ENCODE assay signal across 9 cellular contexts in genomic region chr14:67360469-67361206, GRCh38. TPM values are rescaled to one million over a fixed set of nuclear protein-coding genes. Genes with fewer than 3 reads are reported as not detected.
DNase-seq lines count a peak whose midpoint lies in the region; ATAC-seq, FAIRE-seq and TF ChIP-seq lines count a peak whose summit lies in the region.
"Had no signal": no experiment of that assay in that cellular context is flagged by ENCODE, and none has a peak within 500 bp of the region (broad histone marks: within the 10 kb centered on the region; RNA-seq: fewer than 3 reads in every experiment).

No MANE protein-coding gene starts in this region.

- no peak for DNase-seq in CD8-positive, alpha-beta T cell
- peak; percentile 31 for DNase-seq in NCI-H2171 (lab: John Stamatoyannopoulos, UW)
- DNase-seq in coronary artery (ENCODE audit: low spot score) = no peak
- no peak for DNase-seq in NCI-H2107 (lab: John Stamatoyannopoulos, UW)
- no peak for DNase-seq in frontal cortex (ENCODE audit: low spot score in 2 of 2)
- no peak for DNase-seq in GM13976 (ENCODE audit: low spot score)

- H3K9ac ChIP-seq in muscle layer of colon (ENCODE audit: low read length) = peak overlapping the region; percentile 89

- CTCF ChIA-PET in CD8-positive, alpha-beta T cell (lab: Charles Lee) = interaction anchor here (1.1 to 1.4 kb wide), 8 partner anchors 9 to 344 kb away, joined by 3 to 6 read pairs (median 4); partner anchors contain the start of gene RDH11

- peaks cover 30% of the 10 kb centered on the region for H3K4me1 ChIP-seq in CD8-positive, alpha-beta T cell (ENCODE audit: insufficient read depth, low read length)
- H3K4me1 ChIP-seq in muscle layer of colon (ENCODE audit: insufficient read depth, low read length) = peaks cover 37% of the 10 kb centered on the region

- H3K27me3 Mint-ChIP-seq in CD8-positive, alpha-beta T cell (ENCODE audit: low read depth) = no peaks in the 10 kb centered on the region

- H3K27ac ChIP-seq in CD8-positive, alpha-beta T cell (ENCODE audit: low read depth, low read length) = peak overlapping the region; percentile 83
- H3K27ac ChIP-seq in coronary artery (peak overlapping the region; percentile 83 to 89), muscle layer of colon (ENCODE audit: low read depth, low read length) (peak overlapping the region; percentile 83)

- no peak for TF ChIP-seq CTCF in CD8-positive, alpha-beta T cell (IDR thresholded peaks at IDR 0.05)
- TF ChIP-seq CTCF in coronary artery (IDR thresholded peaks at IDR 0.05) = no peak
- TF ChIP-seq CTCF in GM13976 (IDR thresholded peaks at IDR 0.05; ENCODE audit: borderline replicate concordance, control extremely low read depth, extremely low read depth, insufficient read depth, missing control alignments) = no peak

- peaks cover 81% of the 10 kb centered on the region for H3K4me1 Mint-ChIP-seq in CD8-positive, alpha-beta T cell (ENCODE audit: low read depth)

- peak overlapping the region; percentile 79 for H3K4me3 ChIP-seq in CD8-positive, alpha-beta T cell (ENCODE audit: low read depth, low read length)
- H3K4me3 ChIP-seq in coronary artery (peak overlapping the region; percentile 92), muscle layer of colon (ENCODE audit: low read depth in 1 of 2, low read length in 2 of 2) (peak overlapping the region; percentile 69 to 98)

- peak overlapping the region; percentile 99 for H3K4me3 Mint-ChIP-seq in CD8-positive, alpha-beta T cell

- H3K27me3 ChIP-seq in CD8-positive, alpha-beta T cell (ENCODE audit: insufficient read depth, low read length) = no peaks in the 10 kb centered on the region
- no peaks in the 10 kb centered on the region for H3K27me3 ChIP-seq in muscle layer of colon (ENCODE audit: control insufficient read depth in 1 of 2, insufficient read depth in 2 of 2, low read length in 2 of 2)

- H3K36me3 ChIP-seq in CD8-positive, alpha-beta T cell (ENCODE audit: insufficient read depth, low read length) = peaks cover 4% of the 10 kb centered on the region
- peaks cover 13% of the 10 kb centered on the region for H3K36me3 ChIP-seq in muscle layer of colon (ENCODE audit: insufficient read depth, low read length)

- H3K36me3 Mint-ChIP-seq in CD8-positive, alpha-beta T cell = peaks cover 42% of the 10 kb centered on the region

- POLR2A ChIA-PET in CD8-positive, alpha-beta T cell (lab: Charles Lee) = interaction anchor here (0.6 to 1.3 kb wide), 7 partner anchors 9 to 1081 kb away, joined by 3 to 8 read pairs (median 3); partner anchors contain the start of genes PALS1, PIGH and RDH11

- intact Hi-C loops in CD8-positive, alpha-beta T cell (cut with DNase I, micrococcal nuclease) = loop anchor here (1.0 to 5.0 kb wide), 7 partner anchors 119 to 853 kb away; partner anchors contain the start of genes RAD51B (in 2 of the 2), GPHN (in 1 of the 2), PALS1 (in 1 of the 2) and PIGH (in 1 of the 2)

- FAIRE-seq in frontal cortex (lab: Jason Lieb, UNC) = no peak

- ATAC-seq in CD8-positive, alpha-beta T cell = peak; percentile 16
- ATAC-seq in GM21786 (IDR thresholded peaks at IDR 0.05; ENCODE audit: unreplicated experiment) = peak; percentile 13

- H3K27ac Mint-ChIP-seq in CD8-positive, alpha-beta T cell = peak overlapping the region; percentile 97

- no peaks in the 10 kb centered on the region for H3K9me3 Mint-ChIP-seq in CD8-positive, alpha-beta T cell

- H3K9me3 ChIP-seq in CD8-positive, alpha-beta T cell (ENCODE audit: low read length) = no peaks in the 10 kb centered on the region
- no peaks in the 10 kb centered on the region for H3K9me3 ChIP-seq in muscle layer of colon (ENCODE audit: low read length)

- in situ Hi-C loops in GM13976 (cut with MboI; ENCODE audit: low sequenced_read_pairs, unreplicated experiment) = no loop called here

RNA-seq across cellular contexts. Expression of gene EIF2S1, which starts 0.5 kb away (rescaled TPM):
- total RNA-seq in CD8-positive, alpha-beta T cell = 10 to 100 TPM; 29.4 to 34.4 TPM
- 128 TPM for total RNA-seq in frontal cortex

RNA-seq across cellular contexts. Expression of gene ATP6V1D, which starts 1.0 kb away (rescaled TPM):
- total RNA-seq in CD8-positive, alpha-beta T cell = 10 to 100 TPM; 30.1 to 34.2 TPM
- total RNA-seq in frontal cortex = 159 TPM

RNA-seq across cellular contexts. Expression of gene PLEK2, which starts 51.3 kb away (rescaled TPM):
- total RNA-seq in CD8-positive, alpha-beta T cell = not detected
- 0.41 TPM for total RNA-seq in frontal cortex
- total RNA-seq: M059J had no signal
